Comparison of ENCODE assay signal across 16 cellular contexts in the genomic region with DNA sequence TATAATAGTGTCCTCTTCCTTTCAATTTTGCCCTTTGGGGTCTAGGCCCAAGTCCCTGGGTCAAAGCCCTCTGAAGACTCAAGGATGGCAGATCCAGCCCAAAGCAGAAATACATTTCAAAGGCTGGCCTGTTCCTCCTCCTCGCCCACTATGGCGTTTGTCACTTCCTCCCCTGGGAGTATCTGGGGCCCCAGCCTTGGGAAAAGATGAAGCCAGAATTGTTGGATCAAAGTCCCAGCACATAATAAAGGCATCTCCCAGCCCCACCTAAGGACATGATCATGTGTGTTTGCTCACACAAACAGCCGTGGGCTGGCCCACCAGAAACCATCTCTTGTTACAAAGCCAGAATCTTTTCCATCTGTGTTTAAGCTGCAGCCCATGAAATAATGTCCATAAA. TPM values are rescaled to one million over a fixed set of nuclear protein-coding genes. Genes with fewer than 3 reads are reported as not detected.
"Had no signal": no experiment of that assay in that cellular context is flagged by ENCODE, and none has a peak within 500 bp of the region (broad histone marks: within the 10 kb centered on the region; RNA-seq: fewer than 3 reads in every experiment).

No MANE protein-coding gene starts in this region.

- H3K9me3 ChIP-seq: esophagus muscularis mucosa, spleen, upper lobe of left lung had no signal

- H3K4me3 Mint-ChIP-seq: activated CD8-positive, alpha-beta memory T cell treated with anti-CD3 and anti-CD28 coated beads, Interleukin-2, amount 10 ng/mL, durations not matched to agents 7 days and 5 days; activated naive CD4-positive, alpha-beta T cell treated with anti-CD3 and anti-CD28 coated beads, Interleukin-2, amount 50 U/mL, for 24 hours; activated T-cell treated with anti-CD3 and anti-CD28 coated beads, Interleukin-2, amount 50 U/mL, for 24 hours; stimulated activated memory B cell treated with anti-CD40 and anti-IgM and Interleukin-4, amounts not matched to agents 10 μg/mL and 1 μg/mL and 100 μg/mL, for 72 hours; T-helper 2 cell treated with Interferon-gamma antibody and Interleukin-4, amounts not matched to agents 5 μg/mL and 100 μg/mL, for 36 hours had no signal

- H3K27ac ChIP-seq: brain microvascular endothelial cell, foreskin keratinocyte, spleen, upper lobe of left lung had no signal

- H3K9me3 Mint-ChIP-seq: activated naive CD4-positive, alpha-beta T cell treated with anti-CD3 and anti-CD28 coated beads, Interleukin-2, amount 50 U/mL, for 24 hours; activated T-cell treated with anti-CD3 and anti-CD28 coated beads, Interleukin-2, amount 50 U/mL, for 24 hours; stimulated activated memory B cell treated with anti-CD40 and anti-IgM and Interleukin-4, amounts not matched to agents 10 μg/mL and 1 μg/mL and 100 μg/mL, for 72 hours; T-helper 2 cell treated with Interferon-gamma antibody and Interleukin-4, amounts not matched to agents 5 μg/mL and 100 μg/mL, for 36 hours had no signal

- H3K4me1 Mint-ChIP-seq: activated naive CD4-positive, alpha-beta T cell treated with anti-CD3 and anti-CD28 coated beads, Interleukin-2, amount 50 U/mL, for 24 hours; stimulated activated memory B cell treated with anti-CD40 and anti-IgM and Interleukin-4, amounts not matched to agents 10 μg/mL and 1 μg/mL and 100 μg/mL, for 72 hours had no signal

- DNase-seq: activated CD8-positive, alpha-beta memory T cell treated with anti-CD3 and anti-CD28 coated beads, Interleukin-2, amount 10 ng/mL, durations not matched to agents 7 days and 5 days; activated effector memory CD4-positive, alpha-beta T cell treated with Interleukin-2 at 50 U/mL for 16 hours; activated T-cell treated with anti-CD3 and anti-CD28 coated beads, Interleukin-2, amount 50 U/mL, for 24 hours; brain microvascular endothelial cell; cerebellar nuclear complex; foreskin keratinocyte; stimulated activated CD4-positive, alpha-beta T cell treated with anti-CD3 and anti-CD28 coated beads, Interleukin-1b, Interleukin-23, amount 100 ng/mL, for 48 hours; upper lobe of left lung had no signal

- H3K36me3 ChIP-seq: brain microvascular endothelial cell, esophagus muscularis mucosa, spleen, upper lobe of left lung had no signal

- H3K27me3 Mint-ChIP-seq: activated naive CD4-positive, alpha-beta T cell treated with anti-CD3 and anti-CD28 coated beads, Interleukin-2, amount 50 U/mL, for 24 hours; activated T-cell treated with anti-CD3 and anti-CD28 coated beads, Interleukin-2, amount 50 U/mL, for 24 hours; stimulated activated memory B cell treated with anti-CD40 and anti-IgM and Interleukin-4, amounts not matched to agents 10 μg/mL and 1 μg/mL and 100 μg/mL, for 72 hours had no signal

- H3K27ac Mint-ChIP-seq: activated CD8-positive, alpha-beta memory T cell treated with anti-CD3 and anti-CD28 coated beads, Interleukin-2, amount 10 ng/mL, durations not matched to agents 7 days and 5 days; activated naive CD4-positive, alpha-beta T cell treated with anti-CD3 and anti-CD28 coated beads, Interleukin-2, amount 50 U/mL, for 24 hours; activated T-cell treated with anti-CD3 and anti-CD28 coated beads, Interleukin-2, amount 50 U/mL, for 24 hours; stimulated activated memory B cell treated with anti-CD40 and anti-IgM and Interleukin-4, amounts not matched to agents 10 μg/mL and 1 μg/mL and 100 μg/mL, for 72 hours; T-helper 2 cell treated with Interferon-gamma antibody and Interleukin-4, amounts not matched to agents 5 μg/mL and 100 μg/mL, for 36 hours had no signal

- ATAC-seq: activated CD4-positive, CD25-positive, alpha-beta regulatory T cell treated with anti-CD3 and anti-CD28 coated beads, Interleukin-2, amount 50 U/mL, for 24 hours; activated CD8-positive, alpha-beta memory T cell treated with anti-CD3 and anti-CD28 coated beads, Interleukin-2, amount 10 ng/mL, durations not matched to agents 7 days and 5 days; foreskin keratinocyte; right cardiac atrium; stimulated activated memory B cell treated with anti-CD40 and anti-IgM and Interleukin-4, amounts not matched to agents 10 μg/mL and 1 μg/mL and 100 μg/mL, for 72 hours had no signal

- H3K27me3 ChIP-seq: brain microvascular endothelial cell, esophagus muscularis mucosa, foreskin keratinocyte, spleen, upper lobe of left lung had no signal

- H3K36me3 Mint-ChIP-seq: activated CD8-positive, alpha-beta memory T cell treated with anti-CD3 and anti-CD28 coated beads, Interleukin-2, amount 10 ng/mL, durations not matched to agents 7 days and 5 days had no signal

- H3K4me1 ChIP-seq: spleen had no signal

- H3K4me3 ChIP-seq: esophagus muscularis mucosa, spleen, upper lobe of left lung had no signal

RNA-seq across cellular contexts. Expression of a gene that starts 50.0 kb away (rescaled TPM):
- total RNA-seq: dermis microvascular lymphatic vessel endothelial cell had no signal
